1 cellular context compared by ENCODE assay signal in genomic region chr17:2967515-2967914, GRCh38.
TF ChIP-seq lines count a peak whose summit lies in the region.

No MANE protein-coding gene starts in this region.

TF ChIP-seq in SK-N-SH treated with all-trans-retinoic acid at 6 μM for 48 hours, 23 proteins besides CTCF, POLR2A, EP300 and RAD21 (continued from another document):
- no peak for TF ChIP-seq CSRNP3 (CRISPR knock-in tag; IDR thresholded peaks at IDR 0.05)
- TF ChIP-seq ZFP3 (CRISPR knock-in tag; IDR thresholded peaks at IDR 0.05), result 0 out of 2 replicates have a peak, but pooled peaks have one; percentile 14
- no peak for TF ChIP-seq TOX (CRISPR knock-in tag; IDR thresholded peaks at IDR 0.05; ENCODE audit: borderline replicate concordance)
- no peak for TF ChIP-seq ZNF70 (CRISPR knock-in tag; IDR thresholded peaks at IDR 0.05)
- peak; percentile 38; the same call in 1 of the 2 replicates for TF ChIP-seq TCF4 (CRISPR knock-in tag; IDR thresholded peaks at IDR 0.05; ENCODE audit: borderline replicate concordance)
